ENCODE assay signal across 3 cellular contexts in genomic region chr22:30619909-30620308, GRCh38. TPM values are rescaled to one million over a fixed set of nuclear protein-coding genes. Genes with fewer than 3 reads are reported as not detected.
"Had no signal": no experiment of that assay in that cellular context is flagged by ENCODE, and none has a peak within 500 bp of the region (broad histone marks: within the 10 kb centered on the region; RNA-seq: fewer than 3 reads in every experiment).

No MANE protein-coding gene starts in this region.

RNA-seq across cellular contexts. Expression of gene GAL3ST1, which starts 45.4 kb away (rescaled TPM):
- total RNA-seq: LHCN-M2, M059J, MCF 10A had no signal
